In genomic region chr10:30553018-30553624, GRCh38 we compare ENCODE assay signal across 11 cellular contexts.
A peak's percentile ranks its signal among the peaks of the same experiment; 100 is the strongest.
DNase-seq lines count a peak whose midpoint lies in the region; ATAC-seq and TF ChIP-seq lines count a peak whose summit lies in the region.
"Had no signal": no experiment of that assay in that cellular context is flagged by ENCODE, and none has a peak within 500 bp of the region (broad histone marks: within the 10 kb centered on the region; RNA-seq: fewer than 3 reads in every experiment).

No MANE protein-coding gene starts in this region.

- H3K79me1 ChIP-seq in mesendoderm (ENCODE audit: low read length), result no peaks in the 10 kb centered on the region

- peak overlapping the region; percentile 72 for H3K9ac ChIP-seq in endodermal cell (ENCODE audit: extremely low read depth, low read length, poor library complexity, severe bottlenecking)
- peak overlapping the region; percentile 36 for H3K9ac ChIP-seq in mesendoderm (ENCODE audit: low read length)

- no peaks in the 10 kb centered on the region for H3K9me3 ChIP-seq in endodermal cell (ENCODE audit: control insufficient read depth, low read length)
- H3K9me3 ChIP-seq: SJCRH30 had no signal

- WGBS in endodermal cell (ENCODE audit: insufficient coverage in 1 of 2, insufficient read length in 1 of 2), 2 experiments, result 14 to 16% methylated on average over 5 to 7 of the region's 7 CpGs
- WGBS in mesendoderm (ENCODE audit: extremely low coverage, insufficient coverage, low lambda C conversion rate), result no CpG with 5 or more reads among the region's 7 CpGs
- 58% methylated on average over 7 of the region's 7 CpGs for WGBS in urinary bladder

- no peaks in the 10 kb centered on the region for H3K27me3 ChIP-seq in endodermal cell (ENCODE audit: control insufficient read depth, insufficient read depth, low read length, poor library complexity, severe bottlenecking)
- H3K27me3 ChIP-seq in mesendoderm (ENCODE audit: insufficient read depth, low read length, poor library complexity), result no peaks in the 10 kb centered on the region
- H3K27me3 ChIP-seq: SJCRH30 had no signal

- no peaks in the 10 kb centered on the region for H3K27me3 Mint-ChIP-seq in endodermal cell (ENCODE audit: insufficient read depth)

- TF ChIP-seq CTCF in endodermal cell (conservative IDR thresholded peaks at IDR 0.05), result no peak

- no peak overlapping the region for H3K18ac ChIP-seq in mesendoderm (ENCODE audit: low read length)

- H3K79me2 ChIP-seq in mesendoderm (ENCODE audit: control insufficient read depth, insufficient read depth, low read length), result no peaks in the 10 kb centered on the region

- no peak overlapping the region for H3K23ac ChIP-seq in mesendoderm (ENCODE audit: low read length)

- H3K36me3 ChIP-seq in endodermal cell (ENCODE audit: control insufficient read depth, insufficient read depth, low read length), result no peaks in the 10 kb centered on the region
- H3K36me3 ChIP-seq in mesendoderm (ENCODE audit: control insufficient read depth, insufficient read depth, low read length), result no peaks in the 10 kb centered on the region
- no peaks in the 10 kb centered on the region for H3K36me3 ChIP-seq in urinary bladder (ENCODE audit: insufficient read depth)
- H3K36me3 ChIP-seq: SJCRH30 had no signal

- DNase-seq in DMS53 (lab: John Stamatoyannopoulos, UW) (peak; percentile 10), DMS53 treated with DMSO at 0.1 percent for 48 hours (lab: John Stamatoyannopoulos, UW; ENCODE audit: unreplicated experiment) (no peak), endodermal cell (peak; percentile 89), mesendoderm (peak; percentile 91)
- DNase-seq: 8988T, NCI-H2171, SJCRH30 had no signal

- no peak overlapping the region for H2AK5ac ChIP-seq in mesendoderm (ENCODE audit: low read length)

- H3K56ac ChIP-seq in mesendoderm (ENCODE audit: low read length), result peak overlapping the region; percentile 56

- H2BK120ac ChIP-seq in mesendoderm (ENCODE audit: low read depth, low read length), result peak overlapping the region; percentile 73

- no peak overlapping the region for H4K5ac ChIP-seq in mesendoderm (ENCODE audit: low read length)

- H3K4me2 ChIP-seq in mesendoderm (ENCODE audit: low read length), result peak overlapping the region; percentile 3

- ATAC-seq in GM19455 (IDR thresholded peaks at IDR 0.05; ENCODE audit: unreplicated experiment) (no peak), HG02840 (IDR thresholded peaks at IDR 0.05; ENCODE audit: low FRiP score, unreplicated experiment) (no peak), HG03159 (IDR thresholded peaks at IDR 0.05; ENCODE audit: unreplicated experiment) (no peak)

- H3K4me3 Mint-ChIP-seq in endodermal cell, result no peak overlapping the region

- H3K27ac Mint-ChIP-seq in endodermal cell, result peak overlapping the region; percentile 86

- H3K4ac ChIP-seq in mesendoderm (ENCODE audit: low read depth, low read length), result no peak overlapping the region

- H4K8ac ChIP-seq in mesendoderm (ENCODE audit: low read depth, low read length), result no peak overlapping the region

- H2BK15ac ChIP-seq in mesendoderm (replicated peaks; ENCODE audit: low read depth), result peak overlapping the region; percentile 85

- H3K4me3 ChIP-seq in endodermal cell (ENCODE audit: low read length) (peak overlapping the region; percentile 60), mesendoderm (ENCODE audit: low read length) (no peak overlapping the region), urinary bladder (ENCODE audit: low read depth, low read length) (no peak overlapping the region)
- H3K4me3 ChIP-seq: SJCRH30 had no signal

- H3K4me1 ChIP-seq in endodermal cell (ENCODE audit: control insufficient read depth, insufficient read depth, low read length), result peaks cover 11% of the 10 kb centered on the region
- H3K4me1 ChIP-seq in mesendoderm (ENCODE audit: control insufficient read depth, low read depth, low read length), result peaks cover 3% of the 10 kb centered on the region
- no peaks in the 10 kb centered on the region for H3K4me1 ChIP-seq in urinary bladder (ENCODE audit: insufficient read depth)
- H3K4me1 ChIP-seq: SJCRH30 had no signal

- peak overlapping the region; percentile 52 for H2BK5ac ChIP-seq in mesendoderm (ENCODE audit: low read length)

- no peaks in the 10 kb centered on the region for H3K36me3 Mint-ChIP-seq in endodermal cell (ENCODE audit: low read depth)

- peak overlapping the region; percentile 65 for H3K27ac ChIP-seq in endodermal cell (ENCODE audit: low read depth, low read length)
- peak overlapping the region; percentile 6 for H3K27ac ChIP-seq in mesendoderm (ENCODE audit: low read depth, low read length)
- peak overlapping the region; percentile 53 for H3K27ac ChIP-seq in urinary bladder (ENCODE audit: low read depth)
- H3K27ac ChIP-seq: SJCRH30 had no signal

- no peaks in the 10 kb centered on the region for H3K9me3 Mint-ChIP-seq in endodermal cell

- peaks cover 24% of the 10 kb centered on the region for H3K4me1 Mint-ChIP-seq in endodermal cell

Comparison
In these comparisons a context has a peak if more than half of its experiments do, and no peak if none do; other contexts are left out.
1. H3K27ac ChIP-seq: peak in every context shown above with its lines; median percentile 65 in endodermal cell; 53 in urinary bladder; 6 in mesendoderm.